ENCODE assay signal across 1 cellular context in the genomic region with DNA sequence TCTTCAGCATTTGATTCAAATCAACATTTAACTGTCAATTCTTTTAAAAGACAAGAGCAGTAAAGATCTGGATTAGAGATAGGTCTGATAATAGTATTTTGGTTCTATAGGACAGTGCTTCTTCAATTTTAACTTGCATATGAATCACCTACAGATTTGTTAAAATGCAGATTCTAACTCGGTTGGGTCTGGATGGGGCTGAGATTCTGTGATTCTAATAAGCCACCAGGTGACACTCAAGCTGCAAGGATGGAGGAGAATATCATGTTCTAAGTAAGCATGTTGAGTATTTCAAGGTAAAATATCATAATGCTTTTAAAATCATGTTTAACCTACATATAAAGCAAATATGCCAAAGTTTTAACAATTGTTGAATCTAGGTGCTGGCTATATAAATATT.
TF ChIP-seq lines count a peak whose summit lies in the region.

No MANE protein-coding gene starts in this region.

TF ChIP-seq in GM12878, 131 proteins besides CTCF, POLR2A, EP300 and RAD21:
- no peak for TF ChIP-seq YY1 (IDR thresholded peaks at IDR 0.05; ENCODE audit: low read depth, low read length)
- TF ChIP-seq BHLHE40 (IDR thresholded peaks at IDR 0.05; ENCODE audit: borderline replicate concordance in 1 of 2, low read depth in 2 of 2, low read length in 1 of 2) = no peak
- TF ChIP-seq ZZZ3 (IDR thresholded peaks at IDR 0.05; ENCODE audit: control insufficient read depth, insufficient read length, low read depth) = no peak
- no peak for TF ChIP-seq WRNIP1 (IDR thresholded peaks at IDR 0.05; ENCODE audit: borderline replicate concordance, low read depth, low read length)
- TF ChIP-seq JUNB (IDR thresholded peaks at IDR 0.05) = no peak
- no peak for TF ChIP-seq IRF4 (IDR thresholded peaks at IDR 0.05; ENCODE audit: low read depth, low read length)
- TF ChIP-seq FOS (IDR thresholded peaks at IDR 0.05; ENCODE audit: borderline replicate concordance, extremely low read depth, insufficient read length) = no peak
- TF ChIP-seq, protein P1, sequence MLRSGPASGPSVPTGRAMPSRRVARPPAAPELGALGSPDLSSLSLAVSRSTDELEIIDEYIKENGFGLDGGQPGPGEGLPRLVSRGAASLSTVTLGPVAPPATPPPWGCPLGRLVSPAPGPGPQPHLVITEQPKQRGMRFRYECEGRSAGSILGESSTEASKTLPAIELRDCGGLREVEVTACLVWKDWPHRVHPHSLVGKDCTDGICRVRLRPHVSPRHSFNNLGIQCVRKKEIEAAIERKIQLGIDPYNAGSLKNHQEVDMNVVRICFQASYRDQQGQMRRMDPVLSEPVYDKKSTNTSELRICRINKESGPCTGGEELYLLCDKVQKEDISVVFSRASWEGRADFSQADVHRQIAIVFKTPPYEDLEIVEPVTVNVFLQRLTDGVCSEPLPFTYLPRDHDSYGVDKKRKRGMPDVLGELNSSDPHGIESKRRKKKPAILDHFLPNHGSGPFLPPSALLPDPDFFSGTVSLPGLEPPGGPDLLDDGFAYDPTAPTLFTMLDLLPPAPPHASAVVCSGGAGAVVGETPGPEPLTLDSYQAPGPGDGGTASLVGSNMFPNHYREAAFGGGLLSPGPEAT (IDR thresholded peaks at IDR 0.05; ENCODE audit: low read depth) = no peak
- TF ChIP-seq, protein P2, sequence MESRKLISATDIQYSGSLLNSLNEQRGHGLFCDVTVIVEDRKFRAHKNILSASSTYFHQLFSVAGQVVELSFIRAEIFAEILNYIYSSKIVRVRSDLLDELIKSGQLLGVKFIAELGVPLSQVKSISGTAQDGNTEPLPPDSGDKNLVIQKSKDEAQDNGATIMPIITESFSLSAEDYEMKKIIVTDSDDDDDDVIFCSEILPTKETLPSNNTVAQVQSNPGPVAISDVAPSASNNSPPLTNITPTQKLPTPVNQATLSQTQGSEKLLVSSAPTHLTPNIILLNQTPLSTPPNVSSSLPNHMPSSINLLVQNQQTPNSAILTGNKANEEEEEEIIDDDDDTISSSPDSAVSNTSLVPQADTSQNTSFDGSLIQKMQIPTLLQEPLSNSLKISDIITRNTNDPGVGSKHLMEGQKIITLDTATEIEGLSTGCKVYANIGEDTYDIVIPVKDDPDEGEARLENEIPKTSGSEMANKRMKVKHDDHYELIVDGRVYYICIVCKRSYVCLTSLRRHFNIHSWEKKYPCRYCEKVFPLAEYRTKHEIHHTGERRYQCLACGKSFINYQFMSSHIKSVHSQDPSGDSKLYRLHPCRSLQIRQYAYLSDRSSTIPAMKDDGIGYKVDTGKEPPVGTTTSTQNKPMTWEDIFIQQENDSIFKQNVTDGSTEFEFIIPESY (IDR thresholded peaks at IDR 0.05) = no peak
- TF ChIP-seq, protein P3, sequence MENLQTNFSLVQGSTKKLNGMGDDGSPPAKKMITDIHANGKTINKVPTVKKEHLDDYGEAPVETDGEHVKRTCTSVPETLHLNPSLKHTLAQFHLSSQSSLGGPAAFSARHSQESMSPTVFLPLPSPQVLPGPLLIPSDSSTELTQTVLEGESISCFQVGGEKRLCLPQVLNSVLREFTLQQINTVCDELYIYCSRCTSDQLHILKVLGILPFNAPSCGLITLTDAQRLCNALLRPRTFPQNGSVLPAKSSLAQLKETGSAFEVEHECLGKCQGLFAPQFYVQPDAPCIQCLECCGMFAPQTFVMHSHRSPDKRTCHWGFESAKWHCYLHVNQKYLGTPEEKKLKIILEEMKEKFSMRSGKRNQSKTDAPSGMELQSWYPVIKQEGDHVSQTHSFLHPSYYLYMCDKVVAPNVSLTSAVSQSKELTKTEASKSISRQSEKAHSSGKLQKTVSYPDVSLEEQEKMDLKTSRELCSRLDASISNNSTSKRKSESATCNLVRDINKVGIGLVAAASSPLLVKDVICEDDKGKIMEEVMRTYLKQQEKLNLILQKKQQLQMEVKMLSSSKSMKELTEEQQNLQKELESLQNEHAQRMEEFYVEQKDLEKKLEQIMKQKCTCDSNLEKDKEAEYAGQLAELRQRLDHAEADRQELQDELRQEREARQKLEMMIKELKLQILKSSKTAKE (IDR thresholded peaks at IDR 0.05; ENCODE audit: low read depth, poor library complexity, severe bottlenecking) = no peak
- TF ChIP-seq, protein P4, sequence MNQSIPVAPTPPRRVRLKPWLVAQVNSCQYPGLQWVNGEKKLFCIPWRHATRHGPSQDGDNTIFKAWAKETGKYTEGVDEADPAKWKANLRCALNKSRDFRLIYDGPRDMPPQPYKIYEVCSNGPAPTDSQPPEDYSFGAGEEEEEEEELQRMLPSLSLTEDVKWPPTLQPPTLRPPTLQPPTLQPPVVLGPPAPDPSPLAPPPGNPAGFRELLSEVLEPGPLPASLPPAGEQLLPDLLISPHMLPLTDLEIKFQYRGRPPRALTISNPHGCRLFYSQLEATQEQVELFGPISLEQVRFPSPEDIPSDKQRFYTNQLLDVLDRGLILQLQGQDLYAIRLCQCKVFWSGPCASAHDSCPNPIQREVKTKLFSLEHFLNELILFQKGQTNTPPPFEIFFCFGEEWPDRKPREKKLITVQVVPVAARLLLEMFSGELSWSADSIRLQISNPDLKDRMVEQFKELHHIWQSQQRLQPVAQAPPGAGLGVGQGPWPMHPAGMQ (IDR thresholded peaks at IDR 0.05; ENCODE audit: borderline replicate concordance) = no peak
- TF ChIP-seq, protein P5, sequence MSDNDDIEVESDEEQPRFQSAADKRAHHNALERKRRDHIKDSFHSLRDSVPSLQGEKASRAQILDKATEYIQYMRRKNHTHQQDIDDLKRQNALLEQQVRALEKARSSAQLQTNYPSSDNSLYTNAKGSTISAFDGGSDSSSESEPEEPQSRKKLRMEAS (IDR thresholded peaks at IDR 0.05; ENCODE audit: low read depth, low read length) = no peak
- TF ChIP-seq BRCA1 (IDR thresholded peaks at IDR 0.05; ENCODE audit: low read depth, low read length) = no peak
- TF ChIP-seq SIN3A (IDR thresholded peaks at IDR 0.05; ENCODE audit: low read depth, low read length) = no peak
- no peak for TF ChIP-seq NFYA (IDR thresholded peaks at IDR 0.05; ENCODE audit: borderline replicate concordance, low read depth, low read length)
- TF ChIP-seq CREM (IDR thresholded peaks at IDR 0.05; ENCODE audit: low read depth) = no peak
- TF ChIP-seq EED (IDR thresholded peaks at IDR 0.05; ENCODE audit: low read depth) = no peak
- no peak for TF ChIP-seq CHD4 (IDR thresholded peaks at IDR 0.05)
- TF ChIP-seq, protein P6, sequence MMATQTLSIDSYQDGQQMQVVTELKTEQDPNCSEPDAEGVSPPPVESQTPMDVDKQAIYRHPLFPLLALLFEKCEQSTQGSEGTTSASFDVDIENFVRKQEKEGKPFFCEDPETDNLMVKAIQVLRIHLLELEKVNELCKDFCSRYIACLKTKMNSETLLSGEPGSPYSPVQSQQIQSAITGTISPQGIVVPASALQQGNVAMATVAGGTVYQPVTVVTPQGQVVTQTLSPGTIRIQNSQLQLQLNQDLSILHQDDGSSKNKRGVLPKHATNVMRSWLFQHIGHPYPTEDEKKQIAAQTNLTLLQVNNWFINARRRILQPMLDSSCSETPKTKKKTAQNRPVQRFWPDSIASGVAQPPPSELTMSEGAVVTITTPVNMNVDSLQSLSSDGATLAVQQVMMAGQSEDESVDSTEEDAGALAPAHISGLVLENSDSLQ (IDR thresholded peaks at IDR 0.05) = no peak
